Comparison of ENCODE assay signal across 19 cellular contexts in genomic region chr7:4820405-4820967, GRCh38. TPM values are rescaled to one million over a fixed set of nuclear protein-coding genes. Genes with fewer than 3 reads are reported as not detected.
"Had no signal": no experiment of that assay in that cellular context is flagged by ENCODE, and none has a peak within 500 bp of the region (broad histone marks: within the 10 kb centered on the region; RNA-seq: fewer than 3 reads in every experiment).

No MANE protein-coding gene starts in this region.

- H3K36me3 ChIP-seq: ascending aorta, neutrophil, right lobe of liver, stomach, thoracic aorta had no signal

- ATAC-seq: activated CD4-positive, alpha-beta T cell treated with anti-CD3 and anti-CD28 coated beads for 36 hours; activated CD8-positive, alpha-beta T cell treated with anti-CD3 and anti-CD28 coated beads for 36 hours; activated naive CD8-positive, alpha-beta T cell treated with anti-CD3 and anti-CD28 coated beads, Interleukin-2, amount 50 U/mL, for 24 hours; naive thymus-derived CD4-positive, alpha-beta T cell; right lobe of liver; T-cell had no signal

- H3K4me3 ChIP-seq: right lobe of liver, stomach had no signal

- DNase-seq: activated CD4-positive, alpha-beta T cell treated with anti-CD3 and anti-CD28 coated beads for 36 hours; activated CD8-positive, alpha-beta memory T cell treated with anti-CD3 and anti-CD28 coated beads, Interleukin-2, amount 50 U/mL, for 4 hours; activated CD8-positive, alpha-beta T cell treated with anti-CD3 and anti-CD28 coated beads for 36 hours; activated naive CD4-positive, alpha-beta T cell; activated naive CD8-positive, alpha-beta T cell treated with anti-CD3 and anti-CD28 coated beads, Interleukin-2, amount 50 U/mL, for 24 hours; hippocampal formation; naive thymus-derived CD4-positive, alpha-beta T cell; stimulated activated CD4-positive, alpha-beta T cell treated with anti-CD3 and anti-CD28 coated beads, Interleukin-12 subunit alpha, Interleukin-12 subunit beta, amount 100 ng/mL, for 4 hours; stimulated activated CD4-positive, alpha-beta T cell treated with anti-CD3 and anti-CD28 coated beads, Interleukin-2, amount 100 ng/mL, for 48 hours; stimulated activated CD8-positive, alpha-beta memory T cell treated with anti-CD3 and anti-CD28 coated beads, Interleukin-4, amount 100 ng/mL, for 48 hours; stomach; T-cell had no signal

- H3K4me1 ChIP-seq: right lobe of liver, stomach had no signal

- H3K27me3 ChIP-seq: ascending aorta, right lobe of liver had no signal

- H3K27ac ChIP-seq: ascending aorta, neutrophil, right lobe of liver, stomach, thoracic aorta, VCaP had no signal

- H3K9me3 ChIP-seq: ascending aorta, neutrophil, right lobe of liver, stomach, thoracic aorta had no signal

RNA-seq across cellular contexts. Expression of gene PAPOLB, which starts 41.3 kb away (rescaled TPM):
- total RNA-seq: activated CD4-positive, alpha-beta T cell treated with anti-CD3 and anti-CD28 coated beads for 36 hours; activated CD8-positive, alpha-beta T cell treated with anti-CD3 and anti-CD28 coated beads for 36 hours; ascending aorta; mononuclear cell; naive thymus-derived CD4-positive, alpha-beta T cell; right lobe of liver; T-cell had no signal
- polyA plus RNA-seq: endothelial cell of umbilical vein; naive thymus-derived CD4-positive, alpha-beta T cell; stomach had no signal
